25 cellular contexts compared by ENCODE assay signal in the genomic region with DNA sequence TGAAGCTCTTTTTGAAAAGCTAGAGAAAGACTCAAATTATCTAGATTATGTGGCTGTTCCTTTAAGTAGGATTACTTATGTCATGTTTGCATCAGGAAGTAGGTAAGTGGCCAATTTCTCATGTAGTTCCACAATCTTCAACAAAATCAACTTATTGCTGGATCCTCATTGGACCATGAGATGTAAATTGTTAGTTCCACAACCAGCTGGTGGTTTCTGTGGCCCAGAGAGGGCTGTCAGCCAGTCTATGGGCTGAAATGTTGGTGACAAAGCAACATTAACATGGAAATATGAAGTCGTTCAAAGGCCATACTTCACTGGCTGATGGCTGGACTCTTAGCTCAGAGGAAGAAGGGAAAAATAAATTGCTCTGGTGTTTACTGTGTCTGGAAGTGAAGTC.
DNase-seq lines count a peak whose midpoint lies in the region; ATAC-seq and TF ChIP-seq lines count a peak whose summit lies in the region.
"Had no signal": no experiment of that assay in that cellular context is flagged by ENCODE, and none has a peak within 500 bp of the region (broad histone marks: within the 10 kb centered on the region; RNA-seq: fewer than 3 reads in every experiment).

No MANE protein-coding gene starts in this region.

- H3K36me3 Mint-ChIP-seq in mesothelial cell of epicardium: peaks cover 11% of the 10 kb centered on the region
- H3K36me3 Mint-ChIP-seq: CD4-positive, alpha-beta memory T cell had no signal

- ATAC-seq in GM18499 (IDR thresholded peaks at IDR 0.05; ENCODE audit: insufficient read depth, unreplicated experiment) (peak; percentile 51), HG03354 (IDR thresholded peaks at IDR 0.05; ENCODE audit: poor library complexity, severe bottlenecking, unreplicated experiment) (peak; percentile 66), HG02588 (IDR thresholded peaks at IDR 0.05; ENCODE audit: unreplicated experiment) (no peak), HG03378 (IDR thresholded peaks at IDR 0.05; ENCODE audit: unreplicated experiment) (no peak)
- ATAC-seq: activated naive CD8-positive, alpha-beta T cell treated with anti-CD3 and anti-CD28 coated beads, Interleukin-2, amount 50 U/mL, for 24 hours; HepG2; left cardiac atrium; stimulated activated naive CD8-positive, alpha-beta T cell treated with anti-CD3 and anti-CD28 coated beads, Interleukin-15, Interleukin-2, amounts not matched to agents 100 U/mL and 50 U/mL, for 24 hours had no signal

- H3K9ac ChIP-seq in SK-N-MC (ENCODE audit: insufficient read length): no peak overlapping the region

- H3K27ac Mint-ChIP-seq in mesothelial cell of epicardium: peak overlapping the region; percentile 5
- H3K27ac Mint-ChIP-seq: activated naive CD8-positive, alpha-beta T cell treated with anti-CD3 and anti-CD28 coated beads, Interleukin-2, amount 50 U/mL, for 24 hours; CD4-positive, alpha-beta memory T cell had no signal

- no peak for DNase-seq in SK-N-MC (ENCODE audit: low read depth, low spot score)
- DNase-seq in mesothelial cell of epicardium (ENCODE audit: low spot score in 2 of 2, unreplicated experiment in 2 of 2): no peak
- no peak for DNase-seq in T-helper 9 cell
- DNase-seq in ureter (ENCODE audit: low spot score): no peak
- DNase-seq: activated CD4-positive, alpha-beta T cell treated with anti-CD3 and anti-CD28 coated beads for 48 hours; activated CD8-positive, alpha-beta memory T cell treated with anti-CD3 and anti-CD28 coated beads for 24 hours; activated naive CD8-positive, alpha-beta T cell treated with anti-CD3 and anti-CD28 coated beads, Interleukin-2, amount 50 U/mL, for 24 hours; activated T-cell treated with anti-CD3 and anti-CD28 coated beads, Interleukin-2, amount 50 U/mL, for 1 hour; CD4-positive, alpha-beta memory T cell; central memory CD4-positive, alpha-beta T cell; esophagus squamous epithelium; HCEC 1CT; left cardiac atrium; mesendoderm; NCI-H1092 treated with DMSO at 0.1 percent for 48 hours; NCI-H187 treated with DMSO at 0.1 percent for 48 hours; NCI-H524 treated with DMSO at 0.1 percent for 48 hours; stimulated activated naive CD8-positive, alpha-beta T cell treated with anti-CD3 and anti-CD28 coated beads, Interleukin-15, Interleukin-2, amounts not matched to agents 100 U/mL and 50 U/mL, for 24 hours had no signal

- no peak for TF ChIP-seq CTCF in mesothelial cell of epicardium (IDR thresholded peaks at IDR 0.05; ENCODE audit: unreplicated experiment)

- no peaks in the 10 kb centered on the region for H3K27me3 Mint-ChIP-seq in mesothelial cell of epicardium (ENCODE audit: low read depth)
- H3K27me3 Mint-ChIP-seq: activated naive CD8-positive, alpha-beta T cell treated with anti-CD3 and anti-CD28 coated beads, Interleukin-2, amount 50 U/mL, for 24 hours; CD4-positive, alpha-beta memory T cell had no signal

- peak overlapping the region; percentile 36; the same call in 1 of the 2 replicates for H3K27ac ChIP-seq in SK-N-MC
- H3K27ac ChIP-seq: esophagus squamous epithelium, RWPE1, VCaP had no signal

- no peak overlapping the region for H3K4me3 Mint-ChIP-seq in mesothelial cell of epicardium
- H3K4me3 Mint-ChIP-seq: activated naive CD8-positive, alpha-beta T cell treated with anti-CD3 and anti-CD28 coated beads, Interleukin-2, amount 50 U/mL, for 24 hours; CD4-positive, alpha-beta memory T cell had no signal

- H3K36me3 ChIP-seq in SK-N-MC (ENCODE audit: insufficient read depth, low read length): no peaks in the 10 kb centered on the region
- H3K36me3 ChIP-seq: esophagus squamous epithelium had no signal

- no peak overlapping the region for H3K4me3 ChIP-seq in SK-N-MC
- H3K4me3 ChIP-seq: esophagus squamous epithelium had no signal

- peaks cover 3% of the 10 kb centered on the region for H3K4me1 Mint-ChIP-seq in mesothelial cell of epicardium
- H3K4me1 Mint-ChIP-seq: activated naive CD8-positive, alpha-beta T cell treated with anti-CD3 and anti-CD28 coated beads, Interleukin-2, amount 50 U/mL, for 24 hours; CD4-positive, alpha-beta memory T cell had no signal

- no peaks in the 10 kb centered on the region for H3K9me3 ChIP-seq in SK-N-MC (ENCODE audit: low read depth, low read length)

- H3K9me3 Mint-ChIP-seq in mesothelial cell of epicardium: peaks cover 12% of the 10 kb centered on the region

Comparison
In these comparisons a context has a peak if more than half of its experiments do, and no peak if none do; other contexts are left out.
1. ATAC-seq: peak in GM18499 (single experiment) and HG03354 (single experiment); none in HG02588 (single experiment) and HG03378 (single experiment).